33 cellular contexts compared by ENCODE assay signal in genomic region chr5:51821697-51822096, GRCh38.
"Had no signal": no experiment of that assay in that cellular context is flagged by ENCODE, and none has a peak within 500 bp of the region (broad histone marks: within the 10 kb centered on the region; RNA-seq: fewer than 3 reads in every experiment).

No MANE protein-coding gene starts in this region.

- H3K27me3 ChIP-seq: ascending aorta, body of pancreas, breast epithelium, MG63, Peyer's patch had no signal

- DNase-seq: activated CD4-positive, alpha-beta T cell treated with anti-CD3 and anti-CD28 coated beads for 36 hours; activated CD4-positive, alpha-beta T cell treated with anti-CD3 and anti-CD28 coated beads, Interleukin-2, amount 10 ng/mL, durations not matched to agents 7 days and 5 days; activated CD4-positive, alpha-beta T cell treated with anti-CD3 and anti-CD28 coated beads, Interleukin-2, amount 50 U/mL, for 48 hours; activated CD8-positive, alpha-beta T cell treated with anti-CD3 and anti-CD28 coated beads, Interleukin-2, amount 10 ng/mL, durations not matched to agents 7 days and 5 days; activated gamma-delta T cell; activated naive CD4-positive, alpha-beta T cell treated with Interleukin-2 at 50 U/mL for 16 hours; activated naive CD8-positive, alpha-beta T cell treated with anti-CD3 and anti-CD28 coated beads, Interleukin-2, amount 10 ng/mL, durations not matched to agents 7 days and 5 days; activated T-cell treated with anti-CD3 and anti-CD28 coated beads, Interleukin-2, amount 50 U/mL, for 24 hours; amygdala; body of pancreas; Karpas-422; KBM-7; MG63; NCI-H1048; NCI-H1417; NCI-H146; NCI-H187; NCI-H2081 treated with DMSO at 0.1 percent for 48 hours; NCI-H2171; NCI-H446; NCI-H510A treated with DMSO at 0.1 percent for 48 hours; NCI-H526 treated with DMSO at 0.1 percent for 48 hours; NCI-H774; PC-3; Peyer's patch; RPMI8226; SIG-M5; T1000 had no signal

- H3K9me3 ChIP-seq: ascending aorta, body of pancreas, breast epithelium, MG63, Peyer's patch had no signal

- H3K4me3 ChIP-seq: ascending aorta, body of pancreas, breast epithelium, MG63, Peyer's patch had no signal

- H3K4me1 ChIP-seq: ascending aorta, body of pancreas, breast epithelium, Peyer's patch had no signal

- ATAC-seq: activated CD4-positive, alpha-beta T cell treated with anti-CD3 and anti-CD28 coated beads for 36 hours; activated CD4-positive, CD25-positive, alpha-beta regulatory T cell treated with anti-CD3 and anti-CD28 coated beads, Interleukin-2, amount 50 U/mL, for 24 hours; activated CD8-positive, alpha-beta T cell treated with anti-CD3 and anti-CD28 coated beads, Interleukin-2, amount 10 ng/mL, durations not matched to agents 7 days and 5 days; body of pancreas; PC-3; Right ventricle myocardium inferior; WTC11 had no signal

- H3K27ac ChIP-seq: ascending aorta, body of pancreas, breast epithelium, Peyer's patch had no signal

- H3K36me3 ChIP-seq: ascending aorta, breast epithelium, MG63, Peyer's patch had no signal
